18 cellular contexts compared by ENCODE assay signal in the genomic region with DNA sequence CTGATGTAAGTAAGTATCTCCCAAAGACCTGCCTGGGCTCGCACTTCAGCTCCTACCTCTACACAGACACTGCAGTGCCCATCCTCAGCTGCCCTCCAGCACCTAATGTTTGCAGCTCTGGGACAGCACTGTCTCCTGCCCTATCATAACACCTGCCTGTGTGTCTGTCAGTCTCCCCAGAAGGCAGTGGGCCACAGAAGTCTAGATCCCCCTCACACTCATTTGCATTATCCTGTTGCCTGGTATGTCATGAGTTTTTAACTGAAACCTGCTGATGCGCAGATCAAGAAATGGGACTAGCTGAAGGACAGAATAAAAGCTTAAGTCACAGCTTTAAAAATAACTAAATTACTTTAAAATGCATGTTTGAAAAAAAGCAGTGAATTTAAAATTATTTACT. TPM values are rescaled to one million over a fixed set of nuclear protein-coding genes. Genes with fewer than 3 reads are reported as not detected.
DNase-seq lines count a peak whose midpoint lies in the region; ATAC-seq and TF ChIP-seq lines count a peak whose summit lies in the region.
"Had no signal": no experiment of that assay in that cellular context is flagged by ENCODE, and none has a peak within 500 bp of the region (broad histone marks: within the 10 kb centered on the region; RNA-seq: fewer than 3 reads in every experiment).

No MANE protein-coding gene starts in this region.

- no peaks in the 10 kb centered on the region for H4K20me1 ChIP-seq in KMS-11 (ENCODE audit: insufficient read depth)

- no peak overlapping the region for H3K23ac ChIP-seq in mesendoderm (ENCODE audit: low read length)

- no peaks in the 10 kb centered on the region for H3K79me1 ChIP-seq in mesendoderm (ENCODE audit: low read length)

- H3K4me3 ChIP-seq in KMS-11 (IDR thresholded peaks at IDR 0.05; ENCODE audit: insufficient read depth, low read depth, low read length) = no peak overlapping the region
- H3K4me3 ChIP-seq in neutrophil (ENCODE audit: low read depth in 1 of 2, low read length in 1 of 2) = no peak overlapping the region
- H3K4me3 ChIP-seq in mesendoderm (ENCODE audit: low read length) = no peak overlapping the region
- H3K4me3 ChIP-seq: K562 had no signal

- no peak overlapping the region for H3K56ac ChIP-seq in mesendoderm (ENCODE audit: low read length)

- H3K9ac ChIP-seq in KMS-11 (no peak overlapping the region), mesendoderm (ENCODE audit: low read length) (no peak overlapping the region)

- no peak for DNase-seq in chondrocyte (ENCODE audit: low spot score)
- DNase-seq in stimulated activated CD4-positive, alpha-beta T cell treated with anti-CD3 and anti-CD28 coated beads, Interleukin-2, amount 100 ng/mL, for 48 hours = no peak
- no peak for DNase-seq in mesendoderm
- DNase-seq: CD4-positive, alpha-beta memory T cell; DMS79 treated with DMSO at 0.1 percent for 48 hours; HCEC 1CT; NCI-H1048; NCI-H1694; NCI-H2107; NCI-H226; NCI-H69; SHP77 treated with DMSO at 0.1 percent for 48 hours had no signal

- no CpG with 5 or more reads among the region's 2 CpGs for WGBS in mesendoderm (ENCODE audit: extremely low coverage, insufficient coverage, low lambda C conversion rate)

- H3K36me3 ChIP-seq in KMS-11 (ENCODE audit: insufficient read depth) = no peaks in the 10 kb centered on the region
- no peaks in the 10 kb centered on the region for H3K36me3 ChIP-seq in neutrophil
- peaks cover 2% of the 10 kb centered on the region for H3K36me3 ChIP-seq in mesendoderm (ENCODE audit: control insufficient read depth, insufficient read depth, low read length)

- no peak overlapping the region for H4K8ac ChIP-seq in mesendoderm (ENCODE audit: low read depth, low read length)

- peak; percentile 36 for ATAC-seq in GM18511 (IDR thresholded peaks at IDR 0.05; ENCODE audit: unreplicated experiment)
- no peak for ATAC-seq in HG02885 (IDR thresholded peaks at IDR 0.05; ENCODE audit: poor library complexity, unreplicated experiment)
- ATAC-seq in GM21786 (IDR thresholded peaks at IDR 0.05; ENCODE audit: unreplicated experiment) = no peak

- H2AFZ ChIP-seq in KMS-11 (ENCODE audit: low read depth) = no peak overlapping the region

- H3K9me3 Mint-ChIP-seq in chondrocyte (ENCODE audit: low read depth) = no peaks in the 10 kb centered on the region
- H3K9me3 Mint-ChIP-seq: CD4-positive, alpha-beta memory T cell had no signal

- H4K5ac ChIP-seq in mesendoderm (ENCODE audit: low read length) = no peak overlapping the region

- H3K4ac ChIP-seq in mesendoderm (ENCODE audit: low read depth, low read length) = no peak overlapping the region

- no peak overlapping the region for H2AK5ac ChIP-seq in mesendoderm (ENCODE audit: low read length)

- no peaks in the 10 kb centered on the region for H3K27me3 Mint-ChIP-seq in chondrocyte (ENCODE audit: low read depth)
- H3K27me3 Mint-ChIP-seq: CD4-positive, alpha-beta memory T cell had no signal

- no peak overlapping the region for H2BK15ac ChIP-seq in mesendoderm (replicated peaks; ENCODE audit: low read depth)

- peak overlapping the region; percentile 41 for H3K27ac ChIP-seq in KMS-11
- peak overlapping the region; percentile 35 for H3K27ac ChIP-seq in neutrophil
- H3K27ac ChIP-seq in mesendoderm (ENCODE audit: low read depth, low read length) = no peak overlapping the region

- H3K4me2 ChIP-seq in KMS-11 (peak overlapping the region; percentile 37), mesendoderm (ENCODE audit: low read length) (no peak overlapping the region)

- H3K79me2 ChIP-seq in KMS-11 (ENCODE audit: insufficient read depth, low read depth) = no peaks in the 10 kb centered on the region
- H3K79me2 ChIP-seq in mesendoderm (ENCODE audit: control insufficient read depth, insufficient read depth, low read length) = no peaks in the 10 kb centered on the region

- no peak overlapping the region for H3K18ac ChIP-seq in mesendoderm (ENCODE audit: low read length)

- no peak for TF ChIP-seq CTCF in KMS-11 (conservative IDR thresholded peaks at IDR 0.05; ENCODE audit: low read depth, low read length)
- no peak for TF ChIP-seq CTCF in chondrocyte (IDR thresholded peaks at IDR 0.05)
- TF ChIP-seq CTCF in neutrophil (IDR thresholded peaks at IDR 0.05) = no peak

- H3K4me1 ChIP-seq in KMS-11 (ENCODE audit: low read depth, poor library complexity, severe bottlenecking) (peaks cover 58% of the 10 kb centered on the region), neutrophil (ENCODE audit: control insufficient read depth in 1 of 2, insufficient read depth in 1 of 2, low read depth in 1 of 2, low read length in 1 of 2) (no peaks in the 10 kb centered on the region), mesendoderm (ENCODE audit: control insufficient read depth, low read depth, low read length) (no peaks in the 10 kb centered on the region)

- H3K4me3 Mint-ChIP-seq in chondrocyte (ENCODE audit: unreplicated experiment) = no peak overlapping the region

- peaks cover 51% of the 10 kb centered on the region for H3K36me3 Mint-ChIP-seq in chondrocyte (ENCODE audit: low read depth)

- H3K27me3 ChIP-seq in KMS-11 (ENCODE audit: insufficient read depth, low read depth) = no peaks in the 10 kb centered on the region
- H3K27me3 ChIP-seq in neutrophil = peaks cover 22% of the 10 kb centered on the region
- H3K27me3 ChIP-seq in mesendoderm (ENCODE audit: insufficient read depth, low read length, poor library complexity) = no peaks in the 10 kb centered on the region

- H2BK5ac ChIP-seq in mesendoderm (ENCODE audit: low read length) = no peak overlapping the region

- H2BK120ac ChIP-seq in mesendoderm (ENCODE audit: low read depth, low read length) = no peak overlapping the region

- H3K9me3 ChIP-seq in neutrophil = no peaks in the 10 kb centered on the region

- peaks cover 40% of the 10 kb centered on the region for H3K4me1 Mint-ChIP-seq in chondrocyte (ENCODE audit: low read depth)

- peak overlapping the region; percentile 28 for H3K27ac Mint-ChIP-seq in chondrocyte (ENCODE audit: unreplicated experiment)
- H3K27ac Mint-ChIP-seq: CD4-positive, alpha-beta memory T cell had no signal

RNA-seq across cellular contexts. Expression of a gene that starts 43.0 kb away (rescaled TPM):
- 0.46 to 0.52 TPM (median 0.49 TPM) in 3 replicates for total RNA-seq in chondrocyte
- polyA plus RNA-seq in mesendoderm (2013, experiment 1 of 2) = 0.15 TPM
- polyA plus RNA-seq in mesendoderm (2013, experiment 2 of 2) = 0.14 TPM

RNA-seq across cellular contexts. Expression of a gene that starts 43.9 kb away (rescaled TPM):
- 8.6 to 18.3 TPM (median 16.7 TPM) in 3 replicates for total RNA-seq in chondrocyte
- polyA plus RNA-seq in mesendoderm (2013, experiment 1 of 2) = 1.3 TPM
- 1.4 TPM for polyA plus RNA-seq in mesendoderm (2013, experiment 2 of 2)
